In genomic region chr14:22554706-22555572, GRCh38 we compare ENCODE assay signal across 13 cellular contexts. TPM values are rescaled to one million over a fixed set of nuclear protein-coding genes. Genes with fewer than 3 reads are reported as not detected.
DNase-seq lines count a peak whose midpoint lies in the region; ATAC-seq, FAIRE-seq and TF ChIP-seq lines count a peak whose summit lies in the region.
"Had no signal": no experiment of that assay in that cellular context is flagged by ENCODE, and none has a peak within 500 bp of the region (broad histone marks: within the 10 kb centered on the region; RNA-seq: fewer than 3 reads in every experiment).

No MANE protein-coding gene starts in this region.

- ATAC-seq in DND-41 (ENCODE audit: insufficient read depth, low read depth), result no peak
- ATAC-seq: heart right ventricle had no signal

- FAIRE-seq in D721Med (lab: Jason Lieb, UNC), result no peak

- peak overlapping the region; percentile 98 for H3K27ac Mint-ChIP-seq in activated T-helper 2 cell treated with anti-CD3 and anti-CD28 coated beads, Interferon-gamma antibody, Interleukin-2, Interleukin-4, amounts not matched to agents 10 μg/mL and 5 μg/mL and 100 μg/mL, durations not matched to agents 14 hours and 24 hours and 36 hours
- H3K27ac Mint-ChIP-seq in neural progenitor cell, result peak overlapping the region; percentile 52

- peaks cover 29% of the 10 kb centered on the region for H3K4me1 ChIP-seq in DND-41 (ENCODE audit: insufficient read depth, low read length)
- peaks cover 6% of the 10 kb centered on the region for H3K4me1 ChIP-seq in neural progenitor cell

- H3K27me3 Mint-ChIP-seq in activated T-helper 2 cell treated with anti-CD3 and anti-CD28 coated beads, Interferon-gamma antibody, Interleukin-2, Interleukin-4, amounts not matched to agents 10 μg/mL and 5 μg/mL and 100 μg/mL, durations not matched to agents 14 hours and 24 hours and 36 hours (ENCODE audit: low read depth), result peaks cover 3% of the 10 kb centered on the region
- H3K27me3 Mint-ChIP-seq in neural progenitor cell (ENCODE audit: insufficient read depth, low read depth), result peaks cover 6% of the 10 kb centered on the region

- H2AFZ ChIP-seq in DND-41 (ENCODE audit: low read depth, low read length), result no peak overlapping the region
- H2AFZ ChIP-seq in neural progenitor cell (replicated peaks), result no peak overlapping the region
- H2AFZ ChIP-seq: PC-9 had no signal

- H3K9ac ChIP-seq in DND-41 (ENCODE audit: low read depth, low read length), result no peak overlapping the region
- no peak overlapping the region for H3K9ac ChIP-seq in neural progenitor cell

- no peaks in the 10 kb centered on the region for H3K79me2 ChIP-seq in DND-41 (ENCODE audit: insufficient read depth, low read length)
- H3K79me2 ChIP-seq in neural progenitor cell (ENCODE audit: low read depth), result no peaks in the 10 kb centered on the region

- H4K20me1 ChIP-seq in DND-41 (ENCODE audit: insufficient read depth, low read length), result peaks cover 48% of the 10 kb centered on the region
- no peaks in the 10 kb centered on the region for H4K20me1 ChIP-seq in neural progenitor cell (ENCODE audit: low read depth)

- DNase-seq in DND-41 (no peak), neural progenitor cell (ENCODE audit: low spot score) (no peak), AG20443 (ENCODE audit: low spot score) (no peak), D721Med (ENCODE audit: insufficient read length, low spot score) (no peak)
- DNase-seq in activated T-helper 2 cell treated with anti-CD3 and anti-CD28 coated beads, Interferon-gamma antibody, Interleukin-2, Interleukin-4, amounts not matched to agents 10 μg/mL and 5 μg/mL and 100 μg/mL, durations not matched to agents 14 hours and 24 hours and 36 hours (ENCODE audit: low spot score), result no peak
- no peak for DNase-seq in activated CD4-positive, CD25-positive, alpha-beta regulatory T cell (lab: John Stamatoyannopoulos, UW)
- DNase-seq: amniotic stem cell, heart right ventricle, NCI-H2107, PC-9, trophoblast cell had no signal

- H3K9me3 ChIP-seq in DND-41 (ENCODE audit: insufficient read depth, low read length, severe bottlenecking) (no peaks in the 10 kb centered on the region), KOPT-K1 (ENCODE audit: insufficient read depth, low read length, poor library complexity, severe bottlenecking) (no peaks in the 10 kb centered on the region), neural progenitor cell (ENCODE audit: low read depth) (no peaks in the 10 kb centered on the region)
- H3K9me3 ChIP-seq: heart right ventricle had no signal

- H3K36me3 Mint-ChIP-seq in activated T-helper 2 cell treated with anti-CD3 and anti-CD28 coated beads, Interferon-gamma antibody, Interleukin-2, Interleukin-4, amounts not matched to agents 10 μg/mL and 5 μg/mL and 100 μg/mL, durations not matched to agents 14 hours and 24 hours and 36 hours (ENCODE audit: low read depth), result peaks cover 45% of the 10 kb centered on the region
- no peaks in the 10 kb centered on the region for H3K36me3 Mint-ChIP-seq in neural progenitor cell

- H3K27me3 ChIP-seq in DND-41 (ENCODE audit: insufficient read depth, low read length, poor library complexity), result peaks cover 46% of the 10 kb centered on the region
- no peaks in the 10 kb centered on the region for H3K27me3 ChIP-seq in neural progenitor cell
- H3K27me3 ChIP-seq: heart right ventricle had no signal

- H3K27ac ChIP-seq in DND-41 (ENCODE audit: low read length), result peak overlapping the region; percentile 92; the same call in 1 of the 2 replicates
- peak overlapping the region; percentile 98 for H3K27ac ChIP-seq in KOPT-K1 (ENCODE audit: low read depth, low read length, poor library complexity, severe bottlenecking)
- H3K27ac ChIP-seq in neural progenitor cell, result no peak overlapping the region

- TF ChIP-seq CTCF in DND-41 (IDR thresholded peaks at IDR 0.05; ENCODE audit: borderline replicate concordance, extremely low read depth, low read length, poor library complexity, severe bottlenecking) (no peak), neural progenitor cell (IDR thresholded peaks at IDR 0.05) (no peak), D721Med (IDR thresholded peaks at IDR 0.05; ENCODE audit: insufficient read depth, missing control alignments) (no peak)

- intact Hi-C loops in activated T-helper 2 cell treated with anti-CD3 and anti-CD28 coated beads, Interferon-gamma antibody, Interleukin-2, Interleukin-4, amounts not matched to agents 10 μg/mL and 5 μg/mL and 100 μg/mL, durations not matched to agents 14 hours and 24 hours and 36 hours (cut with micrococcal nuclease), result loop anchor here (1.0 to 10.0 kb wide), 12 partner anchors 24 to 820 kb away; partner anchors contain the start of gene PRMT5

- H3K36me3 ChIP-seq in DND-41 (ENCODE audit: insufficient read depth, low read length) (no peaks in the 10 kb centered on the region), KOPT-K1 (ENCODE audit: insufficient read depth, low read length) (no peaks in the 10 kb centered on the region), neural progenitor cell (no peaks in the 10 kb centered on the region)

- no peaks in the 10 kb centered on the region for H3F3A ChIP-seq in neural progenitor cell (ENCODE audit: low read depth)

- H3K4me2 ChIP-seq in DND-41 (ENCODE audit: insufficient read depth, low read length), result no peak overlapping the region
- no peak overlapping the region for H3K4me2 ChIP-seq in neural progenitor cell

- H3K9me3 Mint-ChIP-seq in activated T-helper 2 cell treated with anti-CD3 and anti-CD28 coated beads, Interferon-gamma antibody, Interleukin-2, Interleukin-4, amounts not matched to agents 10 μg/mL and 5 μg/mL and 100 μg/mL, durations not matched to agents 14 hours and 24 hours and 36 hours, result no peaks in the 10 kb centered on the region
- no peaks in the 10 kb centered on the region for H3K9me3 Mint-ChIP-seq in neural progenitor cell

- peaks cover 88% of the 10 kb centered on the region for H3K4me1 Mint-ChIP-seq in activated T-helper 2 cell treated with anti-CD3 and anti-CD28 coated beads, Interferon-gamma antibody, Interleukin-2, Interleukin-4, amounts not matched to agents 10 μg/mL and 5 μg/mL and 100 μg/mL, durations not matched to agents 14 hours and 24 hours and 36 hours (ENCODE audit: low read depth)
- peaks cover 45% of the 10 kb centered on the region for H3K4me1 Mint-ChIP-seq in neural progenitor cell

- H3K4me3 Mint-ChIP-seq in activated T-helper 2 cell treated with anti-CD3 and anti-CD28 coated beads, Interferon-gamma antibody, Interleukin-2, Interleukin-4, amounts not matched to agents 10 μg/mL and 5 μg/mL and 100 μg/mL, durations not matched to agents 14 hours and 24 hours and 36 hours (ENCODE audit: low read depth), result peak overlapping the region; percentile 81
- no peak overlapping the region for H3K4me3 Mint-ChIP-seq in neural progenitor cell

- H3K4me3 ChIP-seq in DND-41 (ENCODE audit: low read depth in 1 of 2, low read length in 2 of 2) (no peak overlapping the region), neural progenitor cell (no peak overlapping the region)
- H3K4me3 ChIP-seq: heart right ventricle, lung, PC-9 had no signal

RNA-seq across cellular contexts. Expression of gene DAD1, which starts 34.1 kb away (rescaled TPM):
- 246 and 256 TPM in 2 replicates for total RNA-seq in activated T-helper 2 cell treated with anti-CD3 and anti-CD28 coated beads, Interferon-gamma antibody, Interleukin-2, Interleukin-4, amounts not matched to agents 10 μg/mL and 5 μg/mL and 100 μg/mL, durations not matched to agents 14 hours and 24 hours and 36 hours
- total RNA-seq in neural progenitor cell (ENCODE audit: low replicate concordance), result 166 and 185 TPM in 2 replicates

RNA-seq across cellular contexts. Expression of gene ABHD4, which starts 43.2 kb away (rescaled TPM):
- total RNA-seq in activated T-helper 2 cell treated with anti-CD3 and anti-CD28 coated beads, Interferon-gamma antibody, Interleukin-2, Interleukin-4, amounts not matched to agents 10 μg/mL and 5 μg/mL and 100 μg/mL, durations not matched to agents 14 hours and 24 hours and 36 hours, result 9.2 and 10.8 TPM in 2 replicates
- 9.3 and 13.3 TPM in 2 replicates for total RNA-seq in neural progenitor cell (ENCODE audit: low replicate concordance)
